Comparison of ENCODE assay signal across 12 cellular contexts in the genomic region with DNA sequence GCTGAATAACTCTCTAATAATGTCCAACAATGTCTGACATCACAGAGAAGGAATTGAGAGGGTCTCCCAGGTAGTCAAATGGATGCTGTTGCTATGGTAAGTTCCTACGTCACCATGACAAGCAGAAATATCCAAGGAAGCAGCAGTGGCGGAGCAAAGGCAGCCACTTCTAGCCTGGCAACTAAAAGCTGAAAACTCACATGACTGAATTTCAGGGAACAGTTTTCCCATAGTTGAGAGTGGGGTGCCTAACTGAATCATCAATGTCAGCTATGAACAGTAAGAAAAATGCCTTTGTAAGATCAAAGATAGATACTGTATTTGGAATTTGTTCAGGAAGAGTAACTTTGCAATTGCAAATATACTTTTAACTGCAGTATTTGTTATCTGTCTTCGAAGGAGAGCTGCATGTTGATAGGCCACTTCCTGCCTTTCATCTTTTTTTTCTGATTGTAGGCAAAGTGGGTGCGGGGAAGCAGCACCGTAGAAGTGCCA.
DNase-seq lines count a peak whose midpoint lies in the region; ATAC-seq, FAIRE-seq and TF ChIP-seq lines count a peak whose summit lies in the region.
"Had no signal": no experiment of that assay in that cellular context is flagged by ENCODE, and none has a peak within 500 bp of the region (broad histone marks: within the 10 kb centered on the region; RNA-seq: fewer than 3 reads in every experiment).

No MANE protein-coding gene starts in this region.

- no peak overlapping the region for H3K27ac ChIP-seq in CD4-positive, alpha-beta T cell (ENCODE audit: low read depth, low read length)
- H3K27ac ChIP-seq: suprapubic skin had no signal

- POLR2A ChIA-PET in CD4-positive, alpha-beta T cell (lab: Charles Lee), result interaction anchor here (0.7 to 2.0 kb wide), 5 partner anchors 9 to 85 kb away, joined by 3 to 8 read pairs (median 3); no protein-coding TSS in a partner anchor

- FAIRE-seq in GM19239 (lab: Jason Lieb, UNC), result peak; percentile 26
- FAIRE-seq: bronchial epithelial cell had no signal

- H3K27me3 Mint-ChIP-seq in CD4-positive, alpha-beta T cell, result no peaks in the 10 kb centered on the region
- H3K27me3 Mint-ChIP-seq in activated T-helper 17 cell treated with anti-CD3 and anti-CD28 coated beads, Interleukin-2, amount 50 U/mL, for 72 hours, result no peaks in the 10 kb centered on the region

- no peaks in the 10 kb centered on the region for H3K9me3 Mint-ChIP-seq in CD4-positive, alpha-beta T cell
- no peaks in the 10 kb centered on the region for H3K9me3 Mint-ChIP-seq in activated T-helper 17 cell treated with anti-CD3 and anti-CD28 coated beads, Interleukin-2, amount 50 U/mL, for 72 hours
- H3K9me3 Mint-ChIP-seq: activated T-helper 1 cell treated with anti-CD3 and anti-CD28 coated beads, Interleukin-12 subunit alpha, Interleukin-12 subunit beta, Interleukin-2, Interleukin-4 antibody, amounts not matched to agents 30 ng/mL and 10 ng/mL and 1 ng/mL, durations not matched to agents 14 hours and 24 hours and 36 hours had no signal

- intact Hi-C loops in CD4-positive, alpha-beta T cell (cut with DNase I, micrococcal nuclease), result no loop called here

- peak overlapping the region; percentile 76 for H3K4me3 Mint-ChIP-seq in CD4-positive, alpha-beta T cell
- H3K4me3 Mint-ChIP-seq in activated T-helper 17 cell treated with anti-CD3 and anti-CD28 coated beads, Interleukin-2, amount 50 U/mL, for 72 hours, result peak overlapping the region; percentile 32
- H3K4me3 Mint-ChIP-seq: activated T-helper 1 cell treated with anti-CD3 and anti-CD28 coated beads, Interleukin-12 subunit alpha, Interleukin-12 subunit beta, Interleukin-2, Interleukin-4 antibody, amounts not matched to agents 30 ng/mL and 10 ng/mL and 1 ng/mL, durations not matched to agents 14 hours and 24 hours and 36 hours had no signal

- H3K27ac Mint-ChIP-seq in CD4-positive, alpha-beta T cell, result peak overlapping the region; percentile 57
- H3K27ac Mint-ChIP-seq in activated T-helper 17 cell treated with anti-CD3 and anti-CD28 coated beads, Interleukin-2, amount 50 U/mL, for 72 hours, result no peak overlapping the region
- H3K27ac Mint-ChIP-seq: activated T-helper 1 cell treated with anti-CD3 and anti-CD28 coated beads, Interleukin-12 subunit alpha, Interleukin-12 subunit beta, Interleukin-2, Interleukin-4 antibody, amounts not matched to agents 30 ng/mL and 10 ng/mL and 1 ng/mL, durations not matched to agents 14 hours and 24 hours and 36 hours had no signal

- H3K4me1 Mint-ChIP-seq in CD4-positive, alpha-beta T cell (ENCODE audit: low read depth), result peaks cover 76% of the 10 kb centered on the region
- H3K4me1 Mint-ChIP-seq in activated T-helper 17 cell treated with anti-CD3 and anti-CD28 coated beads, Interleukin-2, amount 50 U/mL, for 72 hours, result peaks cover 37% of the 10 kb centered on the region

- H3K36me3 Mint-ChIP-seq in CD4-positive, alpha-beta T cell (ENCODE audit: low read depth), result no peaks in the 10 kb centered on the region
- no peaks in the 10 kb centered on the region for H3K36me3 Mint-ChIP-seq in activated T-helper 17 cell treated with anti-CD3 and anti-CD28 coated beads, Interleukin-2, amount 50 U/mL, for 72 hours (ENCODE audit: low read depth)

- H3K9me3 ChIP-seq in CD4-positive, alpha-beta T cell (ENCODE audit: control insufficient read depth, low read length), result no peaks in the 10 kb centered on the region
- H3K9me3 ChIP-seq: suprapubic skin had no signal

- DNase-seq in CD4-positive, alpha-beta T cell, result peak in 2 of 10 experiments; percentile 2 to 7
- DNase-seq in GM19239 (ENCODE audit: insufficient read length, low spot score), result no peak
- peak; percentile 20 for DNase-seq in iPS-NIHi11 (ENCODE audit: low spot score)
- no peak for DNase-seq in effector CD8-positive, alpha-beta T cell (lab: John Stamatoyannopoulos, UW)
- DNase-seq in germinal center (ENCODE audit: low spot score), result no peak
- DNase-seq: HCEC 1CT, MM.1S had no signal

- ATAC-seq in CD4-positive, alpha-beta T cell (ENCODE audit: poor library complexity), result peak; percentile 94
- no peak for ATAC-seq in activated T-helper 17 cell treated with anti-CD3 and anti-CD28 coated beads, Interleukin-2, amount 50 U/mL, for 72 hours (replicated peaks)
- ATAC-seq in HG03460 (IDR thresholded peaks at IDR 0.05; ENCODE audit: unreplicated experiment), result no peak

- TF ChIP-seq CTCF in CD4-positive, alpha-beta T cell (IDR thresholded peaks at IDR 0.05), result no peak

- CTCF ChIA-PET in CD4-positive, alpha-beta T cell (lab: Charles Lee), result interaction anchor here (1.3 kb wide), 1 partner anchor 9 kb away, joined by 5 read pairs; no protein-coding TSS in a partner anchor

- no peaks in the 10 kb centered on the region for H3K27me3 ChIP-seq in CD4-positive, alpha-beta T cell (ENCODE audit: control insufficient read depth, insufficient read depth, low read length)
- H3K27me3 ChIP-seq: suprapubic skin had no signal
